Comparison of ENCODE assay signal across 8 cellular contexts in the genomic region with DNA sequence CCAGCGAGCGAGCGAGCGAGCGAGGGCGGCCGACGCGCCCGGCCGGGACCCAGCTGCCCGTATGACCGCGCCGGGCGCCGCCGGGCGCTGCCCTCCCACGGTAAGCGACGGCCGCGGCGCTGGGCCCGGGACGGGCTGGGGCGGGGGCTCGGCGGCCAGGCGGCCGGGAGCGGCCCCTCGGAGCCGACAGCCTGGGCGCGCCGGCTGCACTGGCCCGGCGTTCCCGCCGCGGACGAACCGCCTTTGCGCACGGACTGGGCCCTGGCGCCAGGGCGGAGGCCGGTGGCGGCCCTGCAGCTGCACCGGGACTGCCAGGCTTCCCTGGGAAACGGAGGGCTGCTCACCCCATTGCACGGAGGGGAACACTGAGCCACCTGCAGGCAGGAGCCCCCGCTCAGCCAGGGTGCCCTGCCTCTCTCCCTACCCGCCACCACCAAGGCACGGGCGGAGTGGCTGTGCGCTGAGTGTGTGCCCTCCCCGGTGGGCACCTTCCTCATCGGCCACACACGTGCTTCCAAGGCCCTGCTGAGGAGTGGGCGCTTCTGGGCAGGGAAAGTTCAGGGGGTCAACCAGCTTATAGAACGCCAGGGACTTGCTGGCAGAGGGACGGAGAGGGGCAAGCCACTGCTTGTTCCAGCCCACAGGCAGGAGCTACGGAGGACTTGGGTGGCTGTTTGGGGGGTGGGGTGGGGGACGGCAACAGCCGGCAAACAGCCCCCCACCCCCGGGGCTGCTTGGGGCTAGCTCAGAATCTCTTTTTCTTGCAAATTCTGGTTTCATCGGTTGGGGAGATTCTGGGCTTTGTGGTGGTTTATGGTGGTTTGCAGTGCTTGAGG. TPM values are rescaled to one million over a fixed set of nuclear protein-coding genes. Genes with fewer than 3 reads are reported as not detected.
A peak's percentile ranks its signal among the peaks of the same experiment; 100 is the strongest.
DNase-seq lines count a peak whose midpoint lies in the region; ATAC-seq and TF ChIP-seq lines count a peak whose summit lies in the region.

No MANE protein-coding gene starts in this region.

- DNase-seq in RKO (ENCODE audit: low spot score) (peak; percentile 13), caudate nucleus (lab: John Stamatoyannopoulos, UW) (peak in 1 of 61 donors; percentile 50), memory B cell (ENCODE audit: low spot score in 2 of 2) (peak in 1 of 2 donors; percentile 33), transverse colon (no peak)

- no peaks in the 10 kb centered on the region for H3K36me3 ChIP-seq in transverse colon

- peaks cover 2% of the 10 kb centered on the region for H3K36me3 Mint-ChIP-seq in memory B cell

- intact Hi-C loops in transverse colon (cut with DNase I; ENCODE audit: low total_unique reads) = no loop called here

- TF ChIP-seq POLR2A in transverse colon (IDR thresholded peaks at IDR 0.05) = no peak

- H3K27ac ChIP-seq in caudate nucleus (ENCODE audit: low read depth, low read length) (peak overlapping the region; percentile 61), transverse colon (peak overlapping the region; percentile 77 to 88 (median 82))

- peaks cover 0 to 39% (median 25%) of the 10 kb centered on the region in 4 donors for H3K4me1 ChIP-seq in transverse colon

- no peaks in the 10 kb centered on the region for H3K9me3 Mint-ChIP-seq in memory B cell

- WGBS in transverse colon (ENCODE audit: low coverage in 1 of 2), 2 donors = 2% methylated on average over 35 of the region's 70 CpGs; no CpG with 5 or more reads in 1 of the 2 donors

- H3K4me3 ChIP-seq in transverse colon = peak overlapping the region; percentile 41 to 80 (median 66)

- H3K4me3 Mint-ChIP-seq in memory B cell = peak overlapping the region; percentile 93

- no peak for TF ChIP-seq EP300 in transverse colon (IDR thresholded peaks at IDR 0.05; ENCODE audit: low read depth)

- H3K27me3 ChIP-seq in transverse colon = peaks cover 5% of the 10 kb centered on the region

- H3K4me1 Mint-ChIP-seq in memory B cell = peaks cover 24% of the 10 kb centered on the region

- peak; percentile 20 for ATAC-seq in GM18907 (IDR thresholded peaks at IDR 0.05; ENCODE audit: unreplicated experiment)
- peak; percentile 15 for ATAC-seq in memory B cell (ENCODE audit: low read depth)
- no peak for ATAC-seq in GM18868 (IDR thresholded peaks at IDR 0.05; ENCODE audit: unreplicated experiment)
- no peak for ATAC-seq in GM21390 (IDR thresholded peaks at IDR 0.05; ENCODE audit: unreplicated experiment)
- no peak for ATAC-seq in GM21723 (IDR thresholded peaks at IDR 0.05; ENCODE audit: unreplicated experiment)

- H3K27me3 Mint-ChIP-seq in memory B cell = peaks cover 17% of the 10 kb centered on the region

- in situ Hi-C loops in transverse colon (cut with MboI; ENCODE audit: low pct_ligation_motif_present in 1 of 4, low pct_unique_long_range_greater_than_20kb in 1 of 4, low sequenced_read_pairs in 3 of 4) = loop anchor here in 1 of 4 donors (25.0 kb wide), 1 partner anchor 124 kb away; no protein-coding TSS in a partner anchor

- H3K9me3 ChIP-seq in transverse colon = no peaks in the 10 kb centered on the region

- no peak for TF ChIP-seq CTCF in transverse colon (IDR thresholded peaks at IDR 0.05)

- peak overlapping the region; percentile 90 for H3K27ac Mint-ChIP-seq in memory B cell

RNA-seq across cellular contexts. Expression of gene CSF1, which starts 0.5 kb away (rescaled TPM):
- 10 to 100 TPM in 3 of 4 donors, 1 to 10 TPM in 1; 9.7 to 63.1 (median 14.4) TPM for total RNA-seq in transverse colon

Comparison
In these comparisons a context has a peak if more than half of its experiments do, and no peak if none do; other contexts are left out.
1. ATAC-seq: peak in GM18907 (single experiment) and memory B cell (single experiment); none in GM18868 (single experiment), GM21390 (single experiment) and GM21723 (single experiment).